9 cellular contexts compared by ENCODE assay signal in genomic region chrX:11944486-11944885, GRCh38.
DNase-seq lines count a peak whose midpoint lies in the region; ATAC-seq and TF ChIP-seq lines count a peak whose summit lies in the region.
"Had no signal": no experiment of that assay in that cellular context is flagged by ENCODE, and none has a peak within 500 bp of the region (broad histone marks: within the 10 kb centered on the region; RNA-seq: fewer than 3 reads in every experiment).

No MANE protein-coding gene starts in this region.

- H3K27me3 Mint-ChIP-seq in activated naive CD8-positive, alpha-beta T cell treated with anti-CD3 and anti-CD28 coated beads, Interleukin-2, amount 50 U/mL, for 24 hours: no peaks in the 10 kb centered on the region

- H3K4me3 ChIP-seq in mesenchymal stem cell (ENCODE audit: insufficient read depth in 1 of 2, low read depth in 1 of 2, low read length in 2 of 2) (no peak overlapping the region), PC-9 (no peak overlapping the region), lower leg skin (ENCODE audit: low read depth, poor library complexity, severe bottlenecking) (no peak overlapping the region)

- no peak overlapping the region for H2BK5ac ChIP-seq in mesenchymal stem cell (ENCODE audit: low read depth, low read length, poor library complexity, severe bottlenecking)

- no peak overlapping the region for H3K9ac ChIP-seq in mesenchymal stem cell (ENCODE audit: low read length)

- H3K36me3 Mint-ChIP-seq in activated naive CD8-positive, alpha-beta T cell treated with anti-CD3 and anti-CD28 coated beads, Interleukin-2, amount 50 U/mL, for 24 hours (ENCODE audit: low read depth): no peaks in the 10 kb centered on the region
- H3K36me3 Mint-ChIP-seq: stimulated activated naive B cell treated with anti-CD40 and anti-IgM and Interleukin-4, amounts not matched to agents 10 μg/mL and 1 μg/mL and 100 μg/mL, for 72 hours had no signal

- H3K4me1 Mint-ChIP-seq in activated naive CD8-positive, alpha-beta T cell treated with anti-CD3 and anti-CD28 coated beads, Interleukin-2, amount 50 U/mL, for 24 hours: no peaks in the 10 kb centered on the region
- H3K4me1 Mint-ChIP-seq: stimulated activated naive B cell treated with anti-CD40 and anti-IgM and Interleukin-4, amounts not matched to agents 10 μg/mL and 1 μg/mL and 100 μg/mL, for 72 hours had no signal

- H3K79me1 ChIP-seq in mesenchymal stem cell (replicated peaks; ENCODE audit: low read length, poor library complexity, severe bottlenecking): no peaks in the 10 kb centered on the region

- H3K9me3 ChIP-seq in mesenchymal stem cell (ENCODE audit: control insufficient read depth, low read length): peaks cover 3% of the 10 kb centered on the region
- H3K9me3 ChIP-seq in PC-9 (ENCODE audit: insufficient read depth, low read depth): no peaks in the 10 kb centered on the region

- no peaks in the 10 kb centered on the region for H3K4me1 ChIP-seq in mesenchymal stem cell (ENCODE audit: control insufficient read depth, insufficient read depth, low read depth, low read length)
- H3K4me1 ChIP-seq in PC-9 (replicated peaks; ENCODE audit: insufficient read depth): no peaks in the 10 kb centered on the region

- intact Hi-C loops in PC-9 (cut with micrococcal nuclease; ENCODE audit: unreplicated experiment): no loop called here
- intact Hi-C loops in lower leg skin (cut with DNase I; ENCODE audit: low total_unique reads): no loop called here

- no peak overlapping the region for H3K4me2 ChIP-seq in mesenchymal stem cell (ENCODE audit: low read length, poor library complexity, severe bottlenecking)
- H3K4me2 ChIP-seq in PC-9: no peak overlapping the region

- peak; percentile 54 for DNase-seq in GM03348 (ENCODE audit: low spot score)
- peak; percentile 1 for DNase-seq in activated naive CD8-positive, alpha-beta T cell treated with anti-CD3 and anti-CD28 coated beads, Interleukin-2, amount 50 U/mL, for 24 hours
- DNase-seq in mesenchymal stem cell: peak; percentile 51
- DNase-seq in PC-9: no peak
- DNase-seq in SHP77 treated with DMSO at 0.1 percent for 48 hours (lab: John Stamatoyannopoulos, UW): no peak
- no peak for DNase-seq in lower leg skin (ENCODE audit: low spot score in 2 of 2)
- no peak for DNase-seq in NCI-H187 treated with DMSO at 0.1 percent for 48 hours (lab: John Stamatoyannopoulos, UW)
- DNase-seq: stimulated activated naive B cell treated with anti-CD40 and anti-IgM and Interleukin-4, amounts not matched to agents 10 μg/mL and 1 μg/mL and 100 μg/mL, for 72 hours had no signal

- H3K9me3 Mint-ChIP-seq in activated naive CD8-positive, alpha-beta T cell treated with anti-CD3 and anti-CD28 coated beads, Interleukin-2, amount 50 U/mL, for 24 hours: no peaks in the 10 kb centered on the region
- H3K9me3 Mint-ChIP-seq: stimulated activated naive B cell treated with anti-CD40 and anti-IgM and Interleukin-4, amounts not matched to agents 10 μg/mL and 1 μg/mL and 100 μg/mL, for 72 hours had no signal

- no peaks in the 10 kb centered on the region for H3K9me2 ChIP-seq in PC-9 (ENCODE audit: insufficient read depth)

- no peak overlapping the region for H2AFZ ChIP-seq in mesenchymal stem cell (ENCODE audit: low read depth, low read length)
- H2AFZ ChIP-seq in PC-9: no peak overlapping the region

- H2BK120ac ChIP-seq in mesenchymal stem cell (ENCODE audit: low read depth, low read length): no peak overlapping the region

- no peaks in the 10 kb centered on the region for H3F3A ChIP-seq in PC-9 (ENCODE audit: insufficient read depth, low read depth)

- no peak overlapping the region for H3K4me3 Mint-ChIP-seq in activated naive CD8-positive, alpha-beta T cell treated with anti-CD3 and anti-CD28 coated beads, Interleukin-2, amount 50 U/mL, for 24 hours
- H3K4me3 Mint-ChIP-seq: stimulated activated naive B cell treated with anti-CD40 and anti-IgM and Interleukin-4, amounts not matched to agents 10 μg/mL and 1 μg/mL and 100 μg/mL, for 72 hours had no signal

- H2AK5ac ChIP-seq in mesenchymal stem cell (ENCODE audit: low read length, severe bottlenecking): no peak overlapping the region

- peak; percentile 69 for ATAC-seq in HG03520 (IDR thresholded peaks at IDR 0.05; ENCODE audit: unreplicated experiment)
- no peak for ATAC-seq in activated naive CD8-positive, alpha-beta T cell treated with anti-CD3 and anti-CD28 coated beads, Interleukin-2, amount 50 U/mL, for 24 hours

- no peaks in the 10 kb centered on the region for H4K20me1 ChIP-seq in PC-9 (ENCODE audit: insufficient read depth)

- no peak overlapping the region for H2BK15ac ChIP-seq in mesenchymal stem cell (ENCODE audit: low read depth, poor library complexity, severe bottlenecking)

- TF ChIP-seq CTCF in PC-9 (conservative IDR thresholded peaks at IDR 0.05) (no peak; the same call in 1 of the 2 replicates), lower leg skin (IDR thresholded peaks at IDR 0.05) (no peak)

- peak overlapping the region in 1 of 2 experiments; percentile 63 for H2BK12ac ChIP-seq in mesenchymal stem cell (ENCODE audit: low read length in 2 of 2)

- H3K27ac ChIP-seq in mesenchymal stem cell (ENCODE audit: low read length, poor library complexity, severe bottlenecking) (no peak overlapping the region), PC-9 (no peak overlapping the region)

- POLR2A ChIA-PET in PC-9 (lab: Charles Lee; ENCODE audit: unreplicated experiment): no interaction called here

- CTCF ChIA-PET in PC-9 (lab: Charles Lee): no interaction called here

- no peak overlapping the region for H3K23ac ChIP-seq in mesenchymal stem cell (ENCODE audit: low read length in 2 of 2)

- H3K36me3 ChIP-seq in mesenchymal stem cell (ENCODE audit: control insufficient read depth in 1 of 2, insufficient read depth in 2 of 2, low read depth in 1 of 2, low read length in 2 of 2) (no peaks in the 10 kb centered on the region), PC-9 (ENCODE audit: low read depth) (no peaks in the 10 kb centered on the region)

- no peak overlapping the region for H3K14ac ChIP-seq in mesenchymal stem cell (ENCODE audit: low read length in 2 of 2)

- BruUV-seq in PC-9 (replicated peaks; lab: Mats Ljungman, UMichigan): no TSS peak

- H4K8ac ChIP-seq in mesenchymal stem cell (ENCODE audit: low read length): peak overlapping the region; percentile 50

- H3K18ac ChIP-seq in mesenchymal stem cell (ENCODE audit: low read depth in 1 of 2, low read length in 2 of 2): no peak overlapping the region

- H4K91ac ChIP-seq in mesenchymal stem cell (ENCODE audit: low read length): no peak overlapping the region

- H3K27me3 ChIP-seq in mesenchymal stem cell (ENCODE audit: control insufficient read depth in 1 of 2, insufficient read depth in 1 of 2, low read length in 2 of 2): no peaks in the 10 kb centered on the region
- H3K27me3 ChIP-seq in PC-9 (ENCODE audit: insufficient read depth, low read depth): no peaks in the 10 kb centered on the region

- no peaks in the 10 kb centered on the region for H3K79me2 ChIP-seq in PC-9 (ENCODE audit: low read depth)

- no peak for TF ChIP-seq POLR2A in lower leg skin (IDR thresholded peaks at IDR 0.05)

- no peak overlapping the region for H3K4ac ChIP-seq in mesenchymal stem cell (ENCODE audit: low read depth in 1 of 2, low read length in 2 of 2)

- H3K27ac Mint-ChIP-seq in activated naive CD8-positive, alpha-beta T cell treated with anti-CD3 and anti-CD28 coated beads, Interleukin-2, amount 50 U/mL, for 24 hours: no peak overlapping the region
- H3K27ac Mint-ChIP-seq: stimulated activated naive B cell treated with anti-CD40 and anti-IgM and Interleukin-4, amounts not matched to agents 10 μg/mL and 1 μg/mL and 100 μg/mL, for 72 hours had no signal

- 34% methylated on average over 3 of the region's 5 CpGs for WGBS in mesenchymal stem cell
- WGBS in lower leg skin, 2 donors: 15 to 39% methylated on average over 2 to 5 of the region's 5 CpGs

Comparison
In these comparisons a context has a peak if more than half of its experiments do, and no peak if none do; other contexts are left out.
1. DNase-seq: peak in GM03348 (single experiment), activated naive CD8-positive, alpha-beta T cell treated with anti-CD3 and anti-CD28 coated beads, Interleukin-2, amount 50 U/mL, for 24 hours (single experiment) and mesenchymal stem cell (single experiment); none in PC-9 (0 of 2), SHP77 treated with DMSO at 0.1 percent for 48 hours (single experiment), lower leg skin (0 of 2) and NCI-H187 treated with DMSO at 0.1 percent for 48 hours (single experiment).